ENCODE assay signal across 8 cellular contexts in the genomic region with DNA sequence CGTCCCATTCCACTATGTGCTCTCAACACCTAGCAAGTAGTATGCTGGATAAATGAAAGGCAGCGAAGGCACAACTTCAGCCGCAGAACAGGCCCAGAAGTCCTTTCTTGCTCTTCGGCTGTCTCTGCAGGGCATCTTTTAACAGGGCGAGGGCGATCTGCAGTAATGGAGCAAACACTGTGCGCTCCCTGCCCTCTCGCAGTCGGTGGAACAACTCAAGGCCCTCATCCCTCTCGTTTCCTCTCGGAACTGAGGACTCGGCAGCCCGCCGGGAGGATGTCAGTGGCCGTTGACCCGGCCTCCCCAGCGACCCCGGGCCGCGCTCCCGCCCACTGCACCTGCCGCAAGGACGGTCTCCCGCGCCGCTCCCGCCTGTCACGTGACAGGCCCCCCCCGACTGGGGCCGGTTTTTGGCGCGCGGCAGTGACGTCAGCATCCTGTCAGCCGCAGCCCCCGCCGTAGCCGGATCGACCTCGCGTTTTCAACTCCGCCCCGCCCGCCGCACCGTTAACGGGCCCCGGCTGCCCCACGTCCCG. TPM values are rescaled to one million over a fixed set of nuclear protein-coding genes. Genes with fewer than 3 reads are reported as not detected.
A peak's percentile ranks its signal among the peaks of the same experiment; 100 is the strongest.
DNase-seq lines count a peak whose midpoint lies in the region; ATAC-seq and TF ChIP-seq lines count a peak whose summit lies in the region.

No MANE protein-coding gene starts in this region.

- TF ChIP-seq CTCF in HEK293 (tag by site-specific recombination; IDR thresholded peaks at IDR 0.05) (no peak), astrocyte of the cerebellum (IDR thresholded peaks at IDR 0.05; ENCODE audit: low read depth, low read length, missing control alignments) (no peak), hepatocyte (IDR thresholded peaks at IDR 0.05; ENCODE audit: poor library complexity) (peak; percentile 12)

- DNase-seq in DMS53 treated with DMSO at 0.1 percent for 48 hours (lab: John Stamatoyannopoulos, UW; ENCODE audit: unreplicated experiment), result peak; percentile 32
- DNase-seq in NCI-H146 treated with DMSO at 0.1 percent for 48 hours (lab: John Stamatoyannopoulos, UW; ENCODE audit: unreplicated experiment), result peak; percentile 42
- DNase-seq in T-helper 9 cell, result peak; percentile 92
- DNase-seq in astrocyte of the cerebellum (ENCODE audit: low read depth), result peak; percentile 26
- DNase-seq in hepatocyte (ENCODE audit: low spot score), result peak; percentile 94
- DNase-seq in retina, result peak; percentile 93
- DNase-seq in aorta, result peak; percentile 92 to 97

- H3K9me3 ChIP-seq in HEK293 (ENCODE audit: control insufficient read depth, insufficient read depth, low read depth, low read length), result no peaks in the 10 kb centered on the region
- no peaks in the 10 kb centered on the region for H3K9me3 ChIP-seq in hepatocyte (ENCODE audit: low read depth)
- no peaks in the 10 kb centered on the region for H3K9me3 ChIP-seq in aorta (ENCODE audit: control insufficient read depth, low read length)

- in situ Hi-C loops in astrocyte of the cerebellum (cut with HindIII; ENCODE audit: low sequenced_read_pairs), result no loop called here

- H3K27me3 ChIP-seq in hepatocyte (no peaks in the 10 kb centered on the region), aorta (ENCODE audit: control insufficient read depth in 1 of 2, insufficient read depth in 2 of 2, low read length in 1 of 2) (no peaks in the 10 kb centered on the region)

- H3K27ac ChIP-seq in HEK293 (ENCODE audit: extremely low read depth, low read depth, low read length) (peak overlapping the region; percentile 98; the same call in 1 of the 2 replicates), hepatocyte (peak overlapping the region; percentile 83), aorta (ENCODE audit: low read depth in 1 of 2, low read length in 2 of 2) (peak overlapping the region; percentile 43 to 86)

- POLR2A ChIA-PET in HEK293 (lab: Yijun Ruan, JAX), result interaction anchor here (0.6 kb wide), 1 partner anchor 8 kb away, joined by 3 read pairs; no protein-coding TSS in a partner anchor

- ATAC-seq in aorta (ENCODE audit: low FRiP score), result peak; percentile 65

- no peaks in the 10 kb centered on the region for H4K20me1 ChIP-seq in hepatocyte (ENCODE audit: insufficient read depth, poor library complexity, severe bottlenecking)

- H3K79me2 ChIP-seq in hepatocyte, result peaks cover 47% of the 10 kb centered on the region

- intact Hi-C loops in aorta (cut with DNase I), result loop anchor here (1.0 to 5.0 kb wide), 4 partner anchors 35 to 240 kb away; a partner anchor contains a TSS

- H3K4me1 ChIP-seq in HEK293 (ENCODE audit: control insufficient read depth, insufficient read depth, low read length) (peaks cover 5% of the 10 kb centered on the region; the same call in 1 of the 2 replicates), hepatocyte (ENCODE audit: insufficient read depth) (peaks cover 22% of the 10 kb centered on the region), aorta (ENCODE audit: control insufficient read depth in 1 of 2, insufficient read depth in 2 of 2, low read length in 2 of 2) (peaks cover 0 to 3% of the 10 kb centered on the region in 2 donors)

- H3K36me3 ChIP-seq in HEK293 (ENCODE audit: control insufficient read depth in 2 of 2, insufficient read depth in 1 of 2, low read length in 2 of 2), result peaks cover 0 to 7% of the 10 kb centered on the region in 2 experiments; a peak in 2 of 3 replicates
- H3K36me3 ChIP-seq in hepatocyte (replicated peaks; ENCODE audit: insufficient read depth, low read depth), result no peaks in the 10 kb centered on the region
- H3K36me3 ChIP-seq in aorta (ENCODE audit: control insufficient read depth in 1 of 2, insufficient read depth in 2 of 2, low read length in 1 of 2), result no peaks in the 10 kb centered on the region

- 2% methylated on average over 23 of the region's 50 CpGs for WGBS in hepatocyte (ENCODE audit: low lambda C conversion rate, missing lambda C conversion rate)
- WGBS in aorta, 2 donors, result 0% methylated on average over 45 to 50 of the region's 50 CpGs

- H3K4me2 ChIP-seq in hepatocyte, result peak overlapping the region; percentile 99

- H2AFZ ChIP-seq in hepatocyte, result peak overlapping the region; percentile 87

- CTCF ChIA-PET in HEK293 (lab: Yijun Ruan, JAX), result no interaction called here

- peak overlapping the region; percentile 70 for H3K4me3 ChIP-seq in HEK293 (ENCODE audit: low read depth, low read length)
- peak overlapping the region; percentile 89 for H3K4me3 ChIP-seq in astrocyte of the cerebellum (ENCODE audit: low read depth, low read length)
- peak overlapping the region; percentile 92 for H3K4me3 ChIP-seq in hepatocyte
- H3K4me3 ChIP-seq in aorta (ENCODE audit: low read length in 2 of 2), result peak overlapping the region; percentile 62 to 78

- no peaks in the 10 kb centered on the region for H3K9me2 ChIP-seq in hepatocyte (replicated peaks; ENCODE audit: insufficient read depth)

TF ChIP-seq in HEK293, 187 proteins besides CTCF, POLR2A, EP300 and RAD21 (continues in another document):
- no peak for TF ChIP-seq ZNF248 (tag by site-specific recombination; IDR thresholded peaks at IDR 0.05)
- TF ChIP-seq RBAK (tag by site-specific recombination; IDR thresholded peaks at IDR 0.05), result no peak
- peak; percentile 41; the same call in 1 of the 2 replicates for TF ChIP-seq KLF8 (tag by site-specific recombination; IDR thresholded peaks at IDR 0.05)
- TF ChIP-seq ZNF24 (tag by site-specific recombination; IDR thresholded peaks at IDR 0.05), result peak; percentile 43; the same call in 1 of the 2 replicates
- no peak for TF ChIP-seq ZNF549 (tag by site-specific recombination; IDR thresholded peaks at IDR 0.05)
- TF ChIP-seq MEIS1 (CRISPR knock-in tag; IDR thresholded peaks at IDR 0.05; ENCODE audit: borderline replicate concordance), result no peak
- TF ChIP-seq, protein P1, sequence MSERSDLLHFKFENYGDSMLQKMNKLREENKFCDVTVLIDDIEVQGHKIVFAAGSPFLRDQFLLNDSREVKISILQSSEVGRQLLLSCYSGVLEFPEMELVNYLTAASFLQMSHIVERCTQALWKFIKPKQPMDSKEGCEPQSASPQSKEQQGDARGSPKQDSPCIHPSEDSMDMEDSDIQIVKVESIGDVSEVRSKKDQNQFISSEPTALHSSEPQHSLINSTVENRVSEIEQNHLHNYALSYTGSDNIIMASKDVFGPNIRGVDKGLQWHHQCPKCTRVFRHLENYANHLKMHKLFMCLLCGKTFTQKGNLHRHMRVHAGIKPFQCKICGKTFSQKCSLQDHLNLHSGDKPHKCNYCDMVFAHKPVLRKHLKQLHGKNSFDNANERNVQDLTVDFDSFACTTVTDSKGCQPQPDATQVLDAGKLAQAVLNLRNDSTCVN (tag by site-specific recombination; optimal IDR thresholded peaks at IDR 0.05), result peak; percentile 88
- TF ChIP-seq HOXD13 (CRISPR knock-in tag; IDR thresholded peaks at IDR 0.05; ENCODE audit: borderline replicate concordance), result peak; percentile 47; the same call in 1 of the 2 replicates
- no peak for TF ChIP-seq ZFP41 (tag by site-specific recombination; IDR thresholded peaks at IDR 0.05; ENCODE audit: borderline replicate concordance)
- TF ChIP-seq, protein P2, sequence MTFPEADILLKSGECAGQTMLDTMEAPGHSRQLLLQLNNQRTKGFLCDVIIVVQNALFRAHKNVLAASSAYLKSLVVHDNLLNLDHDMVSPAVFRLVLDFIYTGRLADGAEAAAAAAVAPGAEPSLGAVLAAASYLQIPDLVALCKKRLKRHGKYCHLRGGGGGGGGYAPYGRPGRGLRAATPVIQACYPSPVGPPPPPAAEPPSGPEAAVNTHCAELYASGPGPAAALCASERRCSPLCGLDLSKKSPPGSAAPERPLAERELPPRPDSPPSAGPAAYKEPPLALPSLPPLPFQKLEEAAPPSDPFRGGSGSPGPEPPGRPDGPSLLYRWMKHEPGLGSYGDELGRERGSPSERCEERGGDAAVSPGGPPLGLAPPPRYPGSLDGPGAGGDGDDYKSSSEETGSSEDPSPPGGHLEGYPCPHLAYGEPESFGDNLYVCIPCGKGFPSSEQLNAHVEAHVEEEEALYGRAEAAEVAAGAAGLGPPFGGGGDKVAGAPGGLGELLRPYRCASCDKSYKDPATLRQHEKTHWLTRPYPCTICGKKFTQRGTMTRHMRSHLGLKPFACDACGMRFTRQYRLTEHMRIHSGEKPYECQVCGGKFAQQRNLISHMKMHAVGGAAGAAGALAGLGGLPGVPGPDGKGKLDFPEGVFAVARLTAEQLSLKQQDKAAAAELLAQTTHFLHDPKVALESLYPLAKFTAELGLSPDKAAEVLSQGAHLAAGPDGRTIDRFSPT (tag by site-specific recombination; IDR thresholded peaks at IDR 0.05), result no peak
- TF ChIP-seq ZNF677 (tag by site-specific recombination; IDR thresholded peaks at IDR 0.05), result no peak
- TF ChIP-seq ZNF654 (tag by site-specific recombination; IDR thresholded peaks at IDR 0.05; ENCODE audit: low read depth), result no peak
- no peak for TF ChIP-seq ZNF624 (tag by site-specific recombination; IDR thresholded peaks at IDR 0.05)
- no peak for TF ChIP-seq ZNF830 (tag by site-specific recombination; IDR thresholded peaks at IDR 0.05; ENCODE audit: low read depth)
- peak; percentile 63; the same call in 1 of the 2 replicates for TF ChIP-seq EGR2 (tag by site-specific recombination; IDR thresholded peaks at IDR 0.05; ENCODE audit: low read depth)
- TF ChIP-seq GLIS1 (tag by site-specific recombination; IDR thresholded peaks at IDR 0.05), result peak; percentile 79
- no peak for TF ChIP-seq ZNF223 (tag by site-specific recombination; IDR thresholded peaks at IDR 0.05)
- TF ChIP-seq ZBTB1 (tag by site-specific recombination; IDR thresholded peaks at IDR 0.05), result no peak
- 0 out of 2 replicates have a peak, but pooled peaks have one; percentile 39 for TF ChIP-seq ZNF660 (tag by site-specific recombination; IDR thresholded peaks at IDR 0.05)
- no peak for TF ChIP-seq ZNF776 (tag by site-specific recombination; IDR thresholded peaks at IDR 0.05; ENCODE audit: borderline replicate concordance)

RNA-seq across cellular contexts. Expression of a gene that starts 1.1 kb away (rescaled TPM):
- total RNA-seq in hepatocyte, result 3.3 and 3.6 TPM in 2 replicates
- 0.98 and 2.2 TPM in 2 replicates for polyA plus RNA-seq in hepatocyte
- total RNA-seq in aorta, result 1 to 10 TPM; 1.3 to 1.8 TPM
- polyA plus RNA-seq in aorta, result 1 to 10 TPM; 1.4 TPM

RNA-seq across cellular contexts. Expression of a gene that starts 32.9 kb away (rescaled TPM):
- 12.9 and 13.1 TPM in 2 replicates for total RNA-seq in hepatocyte
- 18.0 and 24.8 TPM in 2 replicates for polyA plus RNA-seq in hepatocyte
- total RNA-seq in aorta, result 10 to 100 TPM; 29.0 to 37.0 TPM
- 10 to 100 TPM; 48.6 to 66.9 TPM for polyA plus RNA-seq in aorta

RNA-seq across cellular contexts. Expression of a gene that starts 33.6 kb away (rescaled TPM):
- 77.7 and 89.7 TPM in 2 replicates for total RNA-seq in hepatocyte
- 68.0 and 87.5 TPM in 2 replicates for polyA plus RNA-seq in hepatocyte
- total RNA-seq in aorta, result 10 to 100 TPM; 18.0 to 22.0 TPM
- 10 to 100 TPM; 20.0 to 21.7 TPM for polyA plus RNA-seq in aorta

Comparison
In these comparisons a context has a peak if more than half of its experiments do, and no peak if none do; other contexts are left out.
1. Peak in every context shown above with its lines: DNase-seq, ATAC-seq, H3K4me3 ChIP-seq and H3K27ac ChIP-seq.
2. DNase-seq: peak in every context shown above with its lines; median percentile 94 in aorta; 94 in hepatocyte; 93 in retina; 92 in T-helper 9 cell; 42 in NCI-H146 treated with DMSO at 0.1 percent for 48 hours; 32 in DMS53 treated with DMSO at 0.1 percent for 48 hours; 26 in astrocyte of the cerebellum.